17 cellular contexts compared by ENCODE assay signal in the genomic region with DNA sequence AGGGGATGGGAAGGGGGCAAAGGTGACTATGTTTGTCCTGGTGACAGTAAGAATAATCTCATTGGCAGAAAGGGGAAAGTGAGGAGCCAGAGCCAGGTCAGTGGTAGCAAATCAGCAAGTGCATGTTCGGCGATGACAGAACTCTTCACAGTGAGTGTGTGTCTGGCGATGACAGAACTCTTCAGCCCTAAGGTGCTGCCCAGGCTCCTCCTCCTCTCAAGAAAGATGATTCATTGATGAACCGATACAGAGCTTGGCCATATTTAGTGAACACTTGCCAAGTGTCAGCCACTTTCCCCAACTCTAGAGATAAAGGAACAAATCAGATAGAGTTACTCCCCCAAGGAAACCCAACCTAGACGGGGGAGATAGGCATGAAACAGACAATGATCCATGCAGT.
DNase-seq lines count a peak whose midpoint lies in the region; ATAC-seq and TF ChIP-seq lines count a peak whose summit lies in the region.
"Had no signal": no experiment of that assay in that cellular context is flagged by ENCODE, and none has a peak within 500 bp of the region (broad histone marks: within the 10 kb centered on the region; RNA-seq: fewer than 3 reads in every experiment).

No MANE protein-coding gene starts in this region.

- peak; percentile 63 for ATAC-seq in activated CD8-positive, alpha-beta memory T cell treated with anti-CD3 and anti-CD28 coated beads, Interleukin-2, amount 10 ng/mL, durations not matched to agents 7 days and 5 days
- ATAC-seq in activated T-helper 17 cell treated with anti-CD3 and anti-CD28 coated beads, Interleukin-2, amount 50 U/mL, for 72 hours (replicated peaks): peak; percentile 83
- ATAC-seq: stimulated activated memory B cell treated with anti-CD40 and anti-IgM and Interleukin-4, amounts not matched to agents 10 μg/mL and 1 μg/mL and 100 μg/mL, for 72 hours had no signal

- peaks cover 15% of the 10 kb centered on the region for H3K4me1 ChIP-seq in mesendoderm (ENCODE audit: control insufficient read depth, low read depth, low read length)
- H3K4me1 ChIP-seq in thyroid gland: peaks cover 3 to 8% of the 10 kb centered on the region in 2 donors

- CTCF ChIA-PET in activated CD8-positive, alpha-beta memory T cell treated with anti-CD3 and anti-CD28 coated beads, Interleukin-2, amount 10 ng/mL, durations not matched to agents 7 days and 5 days (lab: Charles Lee): no interaction called here
- CTCF ChIA-PET in Calu3 (lab: Charles Lee): no interaction called here

- H2BK5ac ChIP-seq in mesendoderm (ENCODE audit: low read length): peak overlapping the region; percentile 56

- no peak for TF ChIP-seq CTCF in Calu3 (IDR thresholded peaks at IDR 0.05; ENCODE audit: unreplicated experiment)
- no peak for TF ChIP-seq CTCF in thyroid gland (IDR thresholded peaks at IDR 0.05)

- H4K5ac ChIP-seq in mesendoderm (ENCODE audit: low read length): no peak overlapping the region

- no peak for TF ChIP-seq POLR2A in thyroid gland (IDR thresholded peaks at IDR 0.05)

- H3K4me2 ChIP-seq in mesendoderm (ENCODE audit: low read length): no peak overlapping the region

- peak overlapping the region; percentile 60 for H3K27ac Mint-ChIP-seq in activated CD8-positive, alpha-beta memory T cell treated with anti-CD3 and anti-CD28 coated beads, Interleukin-2, amount 10 ng/mL, durations not matched to agents 7 days and 5 days
- H3K27ac Mint-ChIP-seq in activated T-helper 17 cell treated with anti-CD3 and anti-CD28 coated beads, Interleukin-2, amount 50 U/mL, for 72 hours: no peak overlapping the region
- H3K27ac Mint-ChIP-seq in Calu3 (ENCODE audit: unreplicated experiment): no peak overlapping the region
- H3K27ac Mint-ChIP-seq: activated T-helper 1 cell treated with anti-CD3 and anti-CD28 coated beads, Interleukin-12 subunit alpha, Interleukin-12 subunit beta, Interleukin-2, Interleukin-4 antibody, amounts not matched to agents 30 ng/mL and 10 ng/mL and 1 ng/mL, durations not matched to agents 14 hours and 24 hours and 36 hours; stimulated activated memory B cell treated with anti-CD40 and anti-IgM and Interleukin-4, amounts not matched to agents 10 μg/mL and 1 μg/mL and 100 μg/mL, for 72 hours had no signal

- no peaks in the 10 kb centered on the region for H3K9me3 ChIP-seq in thyroid gland
- H3K9me3 ChIP-seq: Peyer's patch had no signal

- no peak overlapping the region for H3K4me3 Mint-ChIP-seq in activated CD8-positive, alpha-beta memory T cell treated with anti-CD3 and anti-CD28 coated beads, Interleukin-2, amount 10 ng/mL, durations not matched to agents 7 days and 5 days
- no peak overlapping the region for H3K4me3 Mint-ChIP-seq in activated T-helper 17 cell treated with anti-CD3 and anti-CD28 coated beads, Interleukin-2, amount 50 U/mL, for 72 hours
- H3K4me3 Mint-ChIP-seq in Calu3 (ENCODE audit: low read depth, unreplicated experiment): no peak overlapping the region
- H3K4me3 Mint-ChIP-seq: activated T-helper 1 cell treated with anti-CD3 and anti-CD28 coated beads, Interleukin-12 subunit alpha, Interleukin-12 subunit beta, Interleukin-2, Interleukin-4 antibody, amounts not matched to agents 30 ng/mL and 10 ng/mL and 1 ng/mL, durations not matched to agents 14 hours and 24 hours and 36 hours; stimulated activated memory B cell treated with anti-CD40 and anti-IgM and Interleukin-4, amounts not matched to agents 10 μg/mL and 1 μg/mL and 100 μg/mL, for 72 hours had no signal

- no peaks in the 10 kb centered on the region for H3K36me3 ChIP-seq in mesendoderm (ENCODE audit: control insufficient read depth, insufficient read depth, low read length)
- no peaks in the 10 kb centered on the region for H3K36me3 ChIP-seq in thyroid gland
- H3K36me3 ChIP-seq: Peyer's patch had no signal

- no peak overlapping the region for H3K9ac ChIP-seq in mesendoderm (ENCODE audit: low read length)

- no peak overlapping the region for H3K4ac ChIP-seq in mesendoderm (ENCODE audit: low read depth, low read length)

- H3K9me3 Mint-ChIP-seq in activated CD8-positive, alpha-beta memory T cell treated with anti-CD3 and anti-CD28 coated beads, Interleukin-2, amount 10 ng/mL, durations not matched to agents 7 days and 5 days (ENCODE audit: low read depth): no peaks in the 10 kb centered on the region
- no peaks in the 10 kb centered on the region for H3K9me3 Mint-ChIP-seq in activated T-helper 17 cell treated with anti-CD3 and anti-CD28 coated beads, Interleukin-2, amount 50 U/mL, for 72 hours
- no peaks in the 10 kb centered on the region for H3K9me3 Mint-ChIP-seq in Calu3 (ENCODE audit: low read depth, unreplicated experiment)
- H3K9me3 Mint-ChIP-seq: activated T-helper 1 cell treated with anti-CD3 and anti-CD28 coated beads, Interleukin-12 subunit alpha, Interleukin-12 subunit beta, Interleukin-2, Interleukin-4 antibody, amounts not matched to agents 30 ng/mL and 10 ng/mL and 1 ng/mL, durations not matched to agents 14 hours and 24 hours and 36 hours; stimulated activated memory B cell treated with anti-CD40 and anti-IgM and Interleukin-4, amounts not matched to agents 10 μg/mL and 1 μg/mL and 100 μg/mL, for 72 hours had no signal

- no peak overlapping the region for H4K8ac ChIP-seq in mesendoderm (ENCODE audit: low read depth, low read length)

- intact Hi-C loops in Calu3 (cut with micrococcal nuclease; ENCODE audit: unreplicated experiment): no loop called here
- intact Hi-C loops in thyroid gland (cut with DNase I): no loop called here

- BruUV-seq in Calu3 (replicated peaks; lab: Mats Ljungman, UMichigan): no TSS peak

- H3K27ac ChIP-seq in mesendoderm (ENCODE audit: low read depth, low read length) (no peak overlapping the region), thyroid gland (no peak overlapping the region)
- H3K27ac ChIP-seq: epithelial cell of prostate, Peyer's patch had no signal

- no peak overlapping the region for H2BK120ac ChIP-seq in mesendoderm (ENCODE audit: low read depth, low read length)

- H3K36me3 Mint-ChIP-seq in activated CD8-positive, alpha-beta memory T cell treated with anti-CD3 and anti-CD28 coated beads, Interleukin-2, amount 10 ng/mL, durations not matched to agents 7 days and 5 days: no peaks in the 10 kb centered on the region
- H3K36me3 Mint-ChIP-seq in activated T-helper 17 cell treated with anti-CD3 and anti-CD28 coated beads, Interleukin-2, amount 50 U/mL, for 72 hours (ENCODE audit: low read depth): no peaks in the 10 kb centered on the region
- no peaks in the 10 kb centered on the region for H3K36me3 Mint-ChIP-seq in Calu3 (ENCODE audit: insufficient read depth, unreplicated experiment)
- H3K36me3 Mint-ChIP-seq: stimulated activated memory B cell treated with anti-CD40 and anti-IgM and Interleukin-4, amounts not matched to agents 10 μg/mL and 1 μg/mL and 100 μg/mL, for 72 hours had no signal

- peak; percentile 46 for DNase-seq in activated CD8-positive, alpha-beta memory T cell treated with anti-CD3 and anti-CD28 coated beads, Interleukin-2, amount 10 ng/mL, durations not matched to agents 7 days and 5 days
- no peak for DNase-seq in activated CD8-positive, alpha-beta memory T cell treated with anti-CD3 and anti-CD28 coated beads, Interleukin-2, amount 50 U/mL, for 48 hours
- peak in 50 of 76 experiments; percentile 3 to 84 (median 30) for DNase-seq in HUDEP-2 (lab: John Stamatoyannopoulos, UW; ENCODE audit: unreplicated experiment in 76 of 76)
- DNase-seq in mesendoderm: no peak
- DNase-seq in Calu3: no peak
- no peak for DNase-seq in thyroid gland
- DNase-seq in pons (ENCODE audit: low spot score): no peak
- DNase-seq: amniotic stem cell, glutamatergic neuron, MM.1S, NCI-H526 treated with DMSO at 0.1 percent for 48 hours, Peyer's patch, T-helper 1 cell had no signal

- no peak overlapping the region for H2BK15ac ChIP-seq in mesendoderm (replicated peaks; ENCODE audit: low read depth)

- peaks cover 2% of the 10 kb centered on the region for H3K27me3 Mint-ChIP-seq in activated CD8-positive, alpha-beta memory T cell treated with anti-CD3 and anti-CD28 coated beads, Interleukin-2, amount 10 ng/mL, durations not matched to agents 7 days and 5 days
- peaks cover 7% of the 10 kb centered on the region for H3K27me3 Mint-ChIP-seq in activated T-helper 17 cell treated with anti-CD3 and anti-CD28 coated beads, Interleukin-2, amount 50 U/mL, for 72 hours
- H3K27me3 Mint-ChIP-seq in Calu3 (ENCODE audit: unreplicated experiment): no peaks in the 10 kb centered on the region

- H3K56ac ChIP-seq in mesendoderm (ENCODE audit: low read length): no peak overlapping the region

- H2AK5ac ChIP-seq in mesendoderm (ENCODE audit: low read length): peak overlapping the region; percentile 35

- H3K4me1 Mint-ChIP-seq in activated CD8-positive, alpha-beta memory T cell treated with anti-CD3 and anti-CD28 coated beads, Interleukin-2, amount 10 ng/mL, durations not matched to agents 7 days and 5 days: peaks cover 58% of the 10 kb centered on the region
- peaks cover 11% of the 10 kb centered on the region for H3K4me1 Mint-ChIP-seq in activated T-helper 17 cell treated with anti-CD3 and anti-CD28 coated beads, Interleukin-2, amount 50 U/mL, for 72 hours
- peaks cover 8% of the 10 kb centered on the region for H3K4me1 Mint-ChIP-seq in Calu3 (ENCODE audit: low read depth, unreplicated experiment)

- WGBS in mesendoderm (ENCODE audit: extremely low coverage, insufficient coverage, low lambda C conversion rate): no CpG with 5 or more reads among the region's 5 CpGs
- 85 to 95% methylated on average over 5 of the region's 5 CpGs for WGBS in thyroid gland, 2 donors

- H3K23ac ChIP-seq in mesendoderm (ENCODE audit: low read length): no peak overlapping the region

- H3K27me3 ChIP-seq in mesendoderm (ENCODE audit: insufficient read depth, low read length, poor library complexity) (no peaks in the 10 kb centered on the region), thyroid gland (no peaks in the 10 kb centered on the region)
- H3K27me3 ChIP-seq: Peyer's patch had no signal

- H3K79me1 ChIP-seq in mesendoderm (ENCODE audit: low read length): no peaks in the 10 kb centered on the region

- no peaks in the 10 kb centered on the region for H3K79me2 ChIP-seq in mesendoderm (ENCODE audit: control insufficient read depth, insufficient read depth, low read length)

- H3K18ac ChIP-seq in mesendoderm (ENCODE audit: low read length): no peak overlapping the region

- H3K4me3 ChIP-seq in mesendoderm (ENCODE audit: low read length) (no peak overlapping the region), thyroid gland (replicated peaks in 1 of 3) (no peak overlapping the region)
- H3K4me3 ChIP-seq: Peyer's patch had no signal

Comparison
In these comparisons a context has a peak if more than half of its experiments do, and no peak if none do; other contexts are left out.
1. DNase-seq: peak in activated CD8-positive, alpha-beta memory T cell treated with anti-CD3 and anti-CD28 coated beads, Interleukin-2, amount 10 ng/mL, durations not matched to agents 7 days and 5 days (single experiment) and HUDEP-2 (50 of 76); none in activated CD8-positive, alpha-beta memory T cell treated with anti-CD3 and anti-CD28 coated beads, Interleukin-2, amount 50 U/mL, for 48 hours (single experiment), mesendoderm (single experiment), Calu3 (single experiment), thyroid gland (0 of 2) and pons (single experiment).